Comparison of ENCODE assay signal across 33 cellular contexts in the genomic region with DNA sequence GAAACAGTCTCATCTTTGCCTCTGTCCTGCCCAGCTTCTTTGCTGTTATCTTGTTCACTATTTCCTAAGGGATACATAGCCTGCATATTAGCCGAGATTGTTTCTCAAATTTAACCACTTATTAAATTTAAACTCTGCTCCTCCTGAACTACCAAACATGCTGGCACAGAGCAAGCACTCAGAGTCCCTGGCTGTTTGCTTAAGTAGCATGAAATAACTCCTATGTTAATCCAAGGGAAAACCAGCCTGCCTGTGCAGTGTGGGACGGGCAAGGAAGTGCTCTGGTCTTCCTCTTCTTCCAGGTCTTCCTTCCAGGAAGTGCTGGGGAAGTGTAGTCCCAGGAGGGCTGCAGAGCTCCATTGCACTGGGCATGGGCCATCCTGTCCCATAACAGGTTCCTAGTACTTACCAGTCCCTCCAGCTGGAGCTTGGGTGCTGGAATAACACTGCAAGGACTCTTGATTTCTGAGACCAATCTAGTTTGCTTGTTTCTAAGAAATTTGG.
"Had no signal": no experiment of that assay in that cellular context is flagged by ENCODE, and none has a peak within 500 bp of the region (broad histone marks: within the 10 kb centered on the region; RNA-seq: fewer than 3 reads in every experiment).

No MANE protein-coding gene starts in this region.

- H3K4me3 ChIP-seq: body of pancreas, colonic mucosa, esophagus squamous epithelium, left ventricle myocardium inferior, pancreas, psoas muscle, sigmoid colon, upper lobe of left lung, vagina had no signal

- H3K9me3 Mint-ChIP-seq: activated B cell treated with CpG ODN at 0.5 μM for 24 hours; activated T-helper 2 cell treated with anti-CD3 and anti-CD28 coated beads, Interferon-gamma antibody, Interleukin-2, Interleukin-4, amounts not matched to agents 10 μg/mL and 5 μg/mL and 100 μg/mL, durations not matched to agents 14 hours and 24 hours and 36 hours; nephron; stimulated activated effector memory CD8-positive, alpha-beta T cell treated with anti-CD3 and anti-CD28 coated beads, Interleukin-12 subunit alpha, Interleukin-12 subunit beta, amount 100 ng/mL, for 72 hours had no signal

- H3K9me3 ChIP-seq: body of pancreas, colonic mucosa, esophagus squamous epithelium, left ventricle myocardium inferior, pancreas, psoas muscle, sigmoid colon, upper lobe of left lung, vagina had no signal

- FAIRE-seq: endometrium, islet of Langerhans, pancreas, small intestine had no signal

- H3K27ac ChIP-seq: body of pancreas, colonic mucosa, epithelial cell of prostate, esophagus squamous epithelium, left ventricle myocardium inferior, pancreas, psoas muscle, sigmoid colon, vagina had no signal

- ATAC-seq: activated CD8-positive, alpha-beta memory T cell treated with anti-CD3 and anti-CD28 coated beads, Interleukin-2, amount 10 ng/mL, durations not matched to agents 7 days and 5 days; activated CD8-positive, alpha-beta T cell treated with anti-CD3 and anti-CD28 coated beads, Interleukin-2, amount 10 ng/mL, durations not matched to agents 7 days and 5 days; activated naive CD4-positive, alpha-beta T cell treated with anti-CD3 and anti-CD28 coated beads, Interleukin-2, amount 50 U/mL, for 72 hours; body of pancreas; pancreas; psoas muscle; stimulated activated effector memory CD8-positive, alpha-beta T cell treated with anti-CD3 and anti-CD28 coated beads, Interleukin-12 subunit alpha, Interleukin-12 subunit beta, amount 100 ng/mL, for 72 hours; stimulated activated naive CD8-positive, alpha-beta T cell treated with anti-CD3 and anti-CD28 coated beads, Interleukin-15, amount 100 ng/mL, for 72 hours had no signal

- H3K4me1 ChIP-seq: body of pancreas, colonic mucosa, esophagus squamous epithelium, pancreas, psoas muscle, sigmoid colon, upper lobe of left lung, vagina had no signal

- H3K36me3 ChIP-seq: colonic mucosa had no signal

- H3K4me3 Mint-ChIP-seq: activated B cell treated with CpG ODN at 0.5 μM for 24 hours; activated CD8-positive, alpha-beta memory T cell treated with anti-CD3 and anti-CD28 coated beads, Interleukin-2, amount 10 ng/mL, durations not matched to agents 7 days and 5 days; activated CD8-positive, alpha-beta T cell treated with anti-CD3 and anti-CD28 coated beads, Interleukin-2, amount 10 ng/mL, durations not matched to agents 7 days and 5 days; nephron; stimulated activated effector memory CD8-positive, alpha-beta T cell treated with anti-CD3 and anti-CD28 coated beads, Interleukin-12 subunit alpha, Interleukin-12 subunit beta, amount 100 ng/mL, for 72 hours; stimulated activated naive CD8-positive, alpha-beta T cell treated with anti-CD3 and anti-CD28 coated beads, Interleukin-15, amount 100 ng/mL, for 72 hours; T-helper 1 cell treated with Interleukin-12 subunit alpha and Interleukin-12 subunit beta and Interleukin-4 antibody, amounts not matched to agents 30 μg/mL and 1 μg/mL, for 36 hours had no signal

- H3K27me3 Mint-ChIP-seq: activated B cell treated with CpG ODN at 0.5 μM for 24 hours; stimulated activated naive CD8-positive, alpha-beta T cell treated with anti-CD3 and anti-CD28 coated beads, Interleukin-15, amount 100 ng/mL, for 72 hours had no signal

- DNase-seq: activated B cell treated with CpG ODN at 0.5 μM for 24 hours; activated CD8-positive, alpha-beta memory T cell treated with anti-CD3 and anti-CD28 coated beads, Interleukin-2, amount 10 ng/mL, durations not matched to agents 7 days and 5 days; activated CD8-positive, alpha-beta T cell treated with anti-CD3 and anti-CD28 coated beads, Interleukin-2, amount 10 ng/mL, durations not matched to agents 7 days and 5 days; activated naive CD4-positive, alpha-beta T cell; activated T-cell treated with anti-CD3 and anti-CD28 coated beads, Interleukin-2, amount 50 U/mL, for 48 hours; anterior cingulate cortex; body of pancreas; cerebellar nuclear complex; colonic mucosa; effector CD8-positive, alpha-beta T cell; esophagus squamous epithelium; foreskin melanocyte; glutamatergic neuron; left ventricle myocardium inferior; nucleus accumbens; pancreas; psoas muscle; sigmoid colon; small intestine; stimulated activated CD4-positive, alpha-beta T cell treated with anti-CD3 and anti-CD28 coated beads, Interleukin-4, amount 100 ng/mL, for 24 hours; stimulated activated naive CD8-positive, alpha-beta T cell treated with anti-CD3 and anti-CD28 coated beads, Interleukin-15, amount 100 ng/mL, for 72 hours; substantia nigra; T1000; upper lobe of left lung had no signal

- H3K27me3 ChIP-seq: body of pancreas, colonic mucosa, esophagus squamous epithelium, pancreas, sigmoid colon, upper lobe of left lung, vagina had no signal

- H3K27ac Mint-ChIP-seq: activated B cell treated with CpG ODN at 0.5 μM for 24 hours; activated CD8-positive, alpha-beta memory T cell treated with anti-CD3 and anti-CD28 coated beads, Interleukin-2, amount 10 ng/mL, durations not matched to agents 7 days and 5 days; activated CD8-positive, alpha-beta T cell treated with anti-CD3 and anti-CD28 coated beads, Interleukin-2, amount 10 ng/mL, durations not matched to agents 7 days and 5 days; activated T-helper 2 cell treated with anti-CD3 and anti-CD28 coated beads, Interferon-gamma antibody, Interleukin-2, Interleukin-4, amounts not matched to agents 10 μg/mL and 5 μg/mL and 100 μg/mL, durations not matched to agents 14 hours and 24 hours and 36 hours; nephron; stimulated activated effector memory CD8-positive, alpha-beta T cell treated with anti-CD3 and anti-CD28 coated beads, Interleukin-12 subunit alpha, Interleukin-12 subunit beta, amount 100 ng/mL, for 72 hours; T-helper 1 cell treated with Interleukin-12 subunit alpha and Interleukin-12 subunit beta and Interleukin-4 antibody, amounts not matched to agents 30 μg/mL and 1 μg/mL, for 36 hours had no signal
